Comparison of ENCODE assay signal across 8 cellular contexts in genomic region chr19:43620061-43621001, GRCh38. TPM values are rescaled to one million over a fixed set of nuclear protein-coding genes. Genes with fewer than 3 reads are reported as not detected.
DNase-seq lines count a peak whose midpoint lies in the region; ATAC-seq and TF ChIP-seq lines count a peak whose summit lies in the region.

No MANE protein-coding gene starts in this region.

- H3K36me3 Mint-ChIP-seq in osteocyte (ENCODE audit: unreplicated experiment): no peaks in the 10 kb centered on the region

- H3K4me1 ChIP-seq in GM23248 (ENCODE audit: insufficient read depth) (peaks cover 12% of the 10 kb centered on the region), endocrine pancreas (ENCODE audit: control insufficient read depth, insufficient read depth, low read length) (no peaks in the 10 kb centered on the region)

- H3K27me3 ChIP-seq in GM23248 (replicated peaks; ENCODE audit: insufficient read depth) (no peaks in the 10 kb centered on the region), endocrine pancreas (ENCODE audit: control insufficient read depth, insufficient read depth, low read length) (no peaks in the 10 kb centered on the region)

- H3K36me3 ChIP-seq in GM23248 (ENCODE audit: low read depth) (no peaks in the 10 kb centered on the region), endocrine pancreas (ENCODE audit: control insufficient read depth, insufficient read depth, low read length) (no peaks in the 10 kb centered on the region)

- no peak for ATAC-seq in HG03460 (IDR thresholded peaks at IDR 0.05; ENCODE audit: unreplicated experiment)

- H3K27me3 Mint-ChIP-seq in osteocyte (ENCODE audit: unreplicated experiment): no peaks in the 10 kb centered on the region

- H4K20me1 ChIP-seq in GM23248 (ENCODE audit: insufficient read depth): no peaks in the 10 kb centered on the region

- H2AFZ ChIP-seq in GM23248: peak overlapping the region; percentile 92

- WGBS in GM23248 (ENCODE audit: low coverage in 1 of 2, low lambda C conversion rate in 2 of 2, missing lambda C conversion rate in 2 of 2), 2 experiments: 38 to 41% methylated on average over 23 of the region's 23 CpGs

- peak overlapping the region; percentile 97 for H3K27ac Mint-ChIP-seq in osteocyte (ENCODE audit: unreplicated experiment)

- H3K9ac ChIP-seq in GM23248: peak overlapping the region; percentile 85
- H3K9ac ChIP-seq in endocrine pancreas (ENCODE audit: control insufficient read depth, insufficient read depth, low read length): peak overlapping the region; percentile 16

- H3F3A ChIP-seq in GM23248 (ENCODE audit: insufficient read depth): peaks cover 4% of the 10 kb centered on the region; the same call in 1 of the 2 replicates

- peak overlapping the region; percentile 96 for H3K4me2 ChIP-seq in GM23248 (ENCODE audit: unreplicated experiment)

- H3K79me2 ChIP-seq in GM23248 (ENCODE audit: insufficient read depth): peaks cover 50% of the 10 kb centered on the region

- H3K27ac ChIP-seq in GM23248: peak overlapping the region; percentile 70

- no peaks in the 10 kb centered on the region for H3K9me3 Mint-ChIP-seq in osteocyte (ENCODE audit: unreplicated experiment)

- H3K9me3 ChIP-seq in GM23248 (ENCODE audit: low read depth): no peaks in the 10 kb centered on the region
- H3K9me3 ChIP-seq in endocrine pancreas (ENCODE audit: control insufficient read depth, low read length): no peaks in the 10 kb centered on the region

- no peak for DNase-seq in GM23248
- no peak for DNase-seq in osteocyte (ENCODE audit: extremely low spot score, unreplicated experiment)
- DNase-seq in putamen (ENCODE audit: low spot score): no peak
- no peak for DNase-seq in GM19238 (ENCODE audit: insufficient read length, low spot score)
- no peak for DNase-seq in NCI-H1694 (lab: John Stamatoyannopoulos, UW)

- H3K9me2 ChIP-seq in GM23248 (ENCODE audit: insufficient read depth): no peaks in the 10 kb centered on the region

- H3K4me3 Mint-ChIP-seq in osteocyte (ENCODE audit: unreplicated experiment): peak overlapping the region; percentile 95

- peaks cover 17% of the 10 kb centered on the region for H3K4me1 Mint-ChIP-seq in osteocyte (ENCODE audit: unreplicated experiment)

- TF ChIP-seq CTCF in WI38 (IDR thresholded peaks at IDR 0.05; ENCODE audit: low read depth, low read length) (no peak), osteocyte (IDR thresholded peaks at IDR 0.05) (no peak)

- in situ Hi-C loops in GM23248 (cut with MboI): no loop called here

- peak overlapping the region; percentile 73 for H3K4me3 ChIP-seq in GM23248
- peak overlapping the region; percentile 79 for H3K4me3 ChIP-seq in WI38 (ENCODE audit: low read depth, low read length)
- peak overlapping the region; percentile 37 for H3K4me3 ChIP-seq in endocrine pancreas (ENCODE audit: control insufficient read depth, insufficient read depth, low read length)

RNA-seq across cellular contexts. Expression of gene ZNF428, which starts 0.9 kb away (rescaled TPM):
- total RNA-seq in GM23248 (2014; rRNA removed; shearing (Covaris generic)): 24.0 and 36.0 TPM in 2 replicates
- 25.6 and 29.7 TPM in 2 replicates for polyA plus RNA-seq in GM23248 (2016; fragmentation: Nextera tagmentation; extraction: Ambion mirVana)
- 64.0 and 74.1 TPM in 2 replicates for total RNA-seq in osteocyte

RNA-seq across cellular contexts. Expression of gene SRRM5, which starts 8.4 kb away (rescaled TPM):
- total RNA-seq in GM23248 (2014; rRNA removed; shearing (Covaris generic)): not detected in 2 replicates
- polyA plus RNA-seq in GM23248 (2016; fragmentation: Nextera tagmentation; extraction: Ambion mirVana): not detected in 2 replicates
- total RNA-seq in osteocyte: 0.24 and 0.35 TPM in 2 replicates

RNA-seq across cellular contexts. Expression of gene CADM4, which starts 19.3 kb away (rescaled TPM):
- 1.0 and 1.7 TPM in 2 replicates for total RNA-seq in GM23248 (2014; rRNA removed; shearing (Covaris generic))
- polyA plus RNA-seq in GM23248 (2016; fragmentation: Nextera tagmentation; extraction: Ambion mirVana): 0.14 and 0.27 TPM in 2 replicates
- total RNA-seq in osteocyte: 8.8 and 9.0 TPM in 2 replicates

RNA-seq across cellular contexts. Expression of gene ZNF576, which starts 23.9 kb away (rescaled TPM):
- 11.7 and 14.4 TPM in 2 replicates for total RNA-seq in GM23248 (2014; rRNA removed; shearing (Covaris generic))
- 19.3 and 22.2 TPM in 2 replicates for polyA plus RNA-seq in GM23248 (2016; fragmentation: Nextera tagmentation; extraction: Ambion mirVana)
- total RNA-seq in osteocyte: 13.2 and 16.2 TPM in 2 replicates

RNA-seq across cellular contexts. Expression of gene IRGQ, which starts 24.4 kb away (rescaled TPM):
- 19.9 and 25.5 TPM in 2 replicates for total RNA-seq in GM23248 (2014; rRNA removed; shearing (Covaris generic))
- 5.7 and 6.0 TPM in 2 replicates for polyA plus RNA-seq in GM23248 (2016; fragmentation: Nextera tagmentation; extraction: Ambion mirVana)
- total RNA-seq in osteocyte: 40.9 and 45.9 TPM in 2 replicates
